ENCODE assay signal across 21 cellular contexts in genomic region chr4:6017030-6017429, GRCh38. TPM values are rescaled to one million over a fixed set of nuclear protein-coding genes. Genes with fewer than 3 reads are reported as not detected.
DNase-seq lines count a peak whose midpoint lies in the region; ATAC-seq and TF ChIP-seq lines count a peak whose summit lies in the region.
"Had no signal": no experiment of that assay in that cellular context is flagged by ENCODE, and none has a peak within 500 bp of the region (broad histone marks: within the 10 kb centered on the region; RNA-seq: fewer than 3 reads in every experiment).

No MANE protein-coding gene starts in this region.

- ATAC-seq in stimulated activated memory B cell treated with anti-CD40 and anti-IgM and Interleukin-4, amounts not matched to agents 10 μg/mL and 1 μg/mL and 100 μg/mL, for 72 hours, result no peak
- ATAC-seq: A549; CD8-positive, alpha-beta T cell had no signal

- H3K9me3 ChIP-seq in hepatocyte (ENCODE audit: low read depth), result no peaks in the 10 kb centered on the region
- H3K9me3 ChIP-seq: A549, Caco-2 had no signal

- H3K27me3 ChIP-seq in hepatocyte, result no peaks in the 10 kb centered on the region

- H3K27me3 Mint-ChIP-seq in stimulated activated memory B cell treated with anti-CD40 and anti-IgM and Interleukin-4, amounts not matched to agents 10 μg/mL and 1 μg/mL and 100 μg/mL, for 72 hours, result peaks cover 24% of the 10 kb centered on the region

- no peak overlapping the region for H3K27ac Mint-ChIP-seq in stimulated activated memory B cell treated with anti-CD40 and anti-IgM and Interleukin-4, amounts not matched to agents 10 μg/mL and 1 μg/mL and 100 μg/mL, for 72 hours
- H3K27ac Mint-ChIP-seq: CD14-positive monocyte; CD8-positive, alpha-beta T cell; HFFc6 had no signal

- no peaks in the 10 kb centered on the region for H3K79me2 ChIP-seq in hepatocyte

- peak overlapping the region; percentile 22 for H3K27ac ChIP-seq in hepatocyte
- H3K27ac ChIP-seq: A549 had no signal

- H3K4me3 ChIP-seq in hepatocyte, result no peak overlapping the region
- H3K4me3 ChIP-seq: A549 had no signal

- no peaks in the 10 kb centered on the region for H3K9me2 ChIP-seq in hepatocyte (replicated peaks; ENCODE audit: insufficient read depth)

- peaks cover 4% of the 10 kb centered on the region for H3K9me3 Mint-ChIP-seq in stimulated activated memory B cell treated with anti-CD40 and anti-IgM and Interleukin-4, amounts not matched to agents 10 μg/mL and 1 μg/mL and 100 μg/mL, for 72 hours
- H3K9me3 Mint-ChIP-seq: CD14-positive monocyte; CD8-positive, alpha-beta T cell had no signal

- H3K4me1 Mint-ChIP-seq in stimulated activated memory B cell treated with anti-CD40 and anti-IgM and Interleukin-4, amounts not matched to agents 10 μg/mL and 1 μg/mL and 100 μg/mL, for 72 hours, result peaks cover 6% of the 10 kb centered on the region
- H3K4me1 Mint-ChIP-seq: CD14-positive monocyte had no signal

- no peaks in the 10 kb centered on the region for H3K36me3 ChIP-seq in hepatocyte (replicated peaks; ENCODE audit: insufficient read depth, low read depth)

- TF ChIP-seq CTCF in hepatocyte (IDR thresholded peaks at IDR 0.05; ENCODE audit: poor library complexity), result no peak

- intact Hi-C loops in posterior vena cava (cut with DNase I), result no loop called here

- no peak overlapping the region for H2AFZ ChIP-seq in hepatocyte

- DNase-seq in ELF-1 (ENCODE audit: low read depth, low spot score) (peak; percentile 56), SW480 (ENCODE audit: low spot score) (peak; percentile 56), hepatocyte (ENCODE audit: low spot score) (peak; percentile 57), posterior vena cava (ENCODE audit: low spot score) (peak; percentile 64), NCI-H2029 (lab: John Stamatoyannopoulos, UW) (no peak)
- DNase-seq in activated naive CD4-positive, alpha-beta T cell (lab: John Stamatoyannopoulos, UW), result no peak
- no peak for DNase-seq in NK-92 treated with Interleukin-12 subunit alpha and Interleukin-12 subunit beta, amount 100 ng/mL, for 24 hours (lab: John Stamatoyannopoulos, UW)
- DNase-seq: Caco-2; CD8-positive, alpha-beta T cell; GOT3; HCEC 1CT; HFFc6; IMR-90; KBM-7 had no signal

- H4K20me1 ChIP-seq in hepatocyte (ENCODE audit: insufficient read depth, poor library complexity, severe bottlenecking), result no peaks in the 10 kb centered on the region

- H3K4me3 Mint-ChIP-seq in stimulated activated memory B cell treated with anti-CD40 and anti-IgM and Interleukin-4, amounts not matched to agents 10 μg/mL and 1 μg/mL and 100 μg/mL, for 72 hours, result no peak overlapping the region
- H3K4me3 Mint-ChIP-seq: CD14-positive monocyte; CD8-positive, alpha-beta T cell; HFFc6 had no signal

- WGBS in hepatocyte (ENCODE audit: low lambda C conversion rate, missing lambda C conversion rate), result 57% methylated on average over 10 of the region's 10 CpGs

- H3K36me3 Mint-ChIP-seq in stimulated activated memory B cell treated with anti-CD40 and anti-IgM and Interleukin-4, amounts not matched to agents 10 μg/mL and 1 μg/mL and 100 μg/mL, for 72 hours, result no peaks in the 10 kb centered on the region
- H3K36me3 Mint-ChIP-seq: CD14-positive monocyte; CD8-positive, alpha-beta T cell had no signal

- no peaks in the 10 kb centered on the region for H3K4me1 ChIP-seq in hepatocyte (ENCODE audit: insufficient read depth)
- H3K4me1 ChIP-seq: A549, Caco-2 had no signal

- no peak overlapping the region for H3K4me2 ChIP-seq in hepatocyte
- H3K4me2 ChIP-seq: A549 had no signal

RNA-seq across cellular contexts. Expression of gene C4orf50, which starts 1.2 kb away (rescaled TPM):
- total RNA-seq in hepatocyte (0.04 TPM in 1 of 2 replicates, not detected in the other), posterior vena cava (not detected)
- polyA plus RNA-seq in hepatocyte, result not detected in 2 replicates
- total RNA-seq: Caco-2, Daoy, G401, HFFc6, IMR-90 had no signal
- polyA plus RNA-seq: A549, AG04450, BJ, CD14-positive monocyte, IMR-90 had no signal

Comparison
In these comparisons a context has a peak if more than half of its experiments do, and no peak if none do; other contexts are left out.
1. DNase-seq: peak in ELF-1 (single experiment), SW480 (single experiment), hepatocyte (single experiment) and posterior vena cava (single experiment); none in activated naive CD4-positive, alpha-beta T cell (0 of 4), NK-92 treated with Interleukin-12 subunit alpha and Interleukin-12 subunit beta, amount 100 ng/mL, for 24 hours (single experiment) and NCI-H2029 (single experiment).